Comparison of ENCODE assay signal across 9 cellular contexts in the genomic region with DNA sequence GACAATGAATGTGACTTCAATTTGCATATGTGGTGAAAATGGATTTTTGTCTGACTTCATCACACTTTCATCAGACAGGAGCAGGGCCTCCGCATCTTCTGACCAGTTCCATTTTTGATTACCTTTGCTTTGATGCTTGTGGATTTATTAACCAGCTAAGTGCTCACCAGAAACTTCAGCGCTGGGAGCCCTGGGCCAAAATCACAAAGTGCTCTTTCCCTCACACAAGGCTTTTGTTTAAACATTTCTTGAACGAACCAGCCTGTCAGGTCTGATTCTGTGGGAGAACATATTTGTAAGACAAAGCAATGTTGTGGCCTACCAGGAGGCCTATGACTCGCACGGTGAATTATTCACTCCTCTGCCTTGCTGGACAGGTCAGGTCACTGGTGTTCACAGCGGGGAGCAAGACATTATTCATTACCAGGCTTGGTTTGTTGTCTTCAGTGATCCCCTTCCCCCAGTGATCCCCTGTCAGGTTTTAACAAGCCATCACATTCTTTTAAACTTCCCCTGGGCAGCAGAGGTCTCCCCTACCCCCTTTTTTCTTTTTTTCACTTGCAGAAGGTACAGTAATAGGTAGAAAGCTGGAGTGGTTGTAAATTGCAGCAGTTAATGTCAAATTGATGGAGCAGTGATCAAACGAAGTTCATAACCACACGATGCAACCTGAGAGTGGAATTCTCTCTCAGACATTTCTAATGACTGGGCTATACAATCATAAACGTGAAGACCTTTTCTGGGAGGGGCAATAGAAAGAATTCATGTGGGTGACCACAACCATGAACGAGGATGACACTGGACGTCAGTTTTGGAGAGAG.
DNase-seq lines count a peak whose midpoint lies in the region; ATAC-seq and TF ChIP-seq lines count a peak whose summit lies in the region.
"Had no signal": no experiment of that assay in that cellular context is flagged by ENCODE, and none has a peak within 500 bp of the region (broad histone marks: within the 10 kb centered on the region; RNA-seq: fewer than 3 reads in every experiment).

No MANE protein-coding gene starts in this region.

- no peaks in the 10 kb centered on the region for H3K9me3 ChIP-seq in Panc1 (ENCODE audit: control insufficient read depth, insufficient read depth, low read depth, low read length)

- no TSS peak for BruUV-seq in Panc1 (replicated peaks; lab: Mats Ljungman, UMichigan)

- ATAC-seq in Panc1 (peak; percentile 97), GM18873 (IDR thresholded peaks at IDR 0.05; ENCODE audit: low FRiP score, unreplicated experiment) (no peak)

- POLR2A ChIA-PET in Panc1 (lab: Charles Lee) = no interaction called here

- peak overlapping the region; percentile 32 for H3K27ac ChIP-seq in Panc1 (ENCODE audit: low read length)

- H3K4me3 ChIP-seq in Panc1 (ENCODE audit: low read depth in 2 of 2, low read length in 2 of 2) = no peak overlapping the region

- H3K27me3 ChIP-seq in Panc1 (ENCODE audit: control insufficient read depth, insufficient read depth, low read length) = no peaks in the 10 kb centered on the region

- CTCF ChIA-PET in Panc1 (lab: Charles Lee) = no interaction called here

- H3K36me3 ChIP-seq in Panc1 (ENCODE audit: control insufficient read depth, insufficient read depth, low read length) = no peaks in the 10 kb centered on the region

- DNase-seq in SIG-M5 treated with dmso at 0.1 percent for 504 hours (lab: John Stamatoyannopoulos, UW; ENCODE audit: unreplicated experiment) (peak; percentile 25), SIG-M5 (lab: John Stamatoyannopoulos, UW) (no peak), Panc1 (ENCODE audit: low read depth, low spot score) (no peak), glomerular visceral epithelial cell (ENCODE audit: extremely low spot score) (peak; percentile 99), NCI-H1436 (lab: John Stamatoyannopoulos, UW) (no peak), T-helper 1 cell (no peak), NCI-H146 (lab: John Stamatoyannopoulos, UW) (no peak)
- DNase-seq: activated CD4-positive, alpha-beta T cell treated with anti-CD3 and anti-CD28 coated beads, Interleukin-2, amount 50 U/mL, for 1 hour had no signal

- H3K4me1 ChIP-seq in Panc1 (ENCODE audit: control insufficient read depth, insufficient read depth, low read length) = peaks cover 8% of the 10 kb centered on the region; the same call in 1 of the 2 replicates

- intact Hi-C loops in Panc1 (cut with micrococcal nuclease; ENCODE audit: unreplicated experiment) = no loop called here

- in situ Hi-C loops in Panc1 (cut with HindIII; ENCODE audit: low pct_unique_long_range_greater_than_20kb, low sequenced_read_pairs) = no loop called here

- TF ChIP-seq CTCF in Panc1 (IDR thresholded peaks at IDR 0.05) = no peak

Comparison
In these comparisons a context has a peak if more than half of its experiments do, and no peak if none do; other contexts are left out.
1. DNase-seq: peak in SIG-M5 treated with dmso at 0.1 percent for 504 hours (single experiment) and glomerular visceral epithelial cell (single experiment); none in SIG-M5 (single experiment), Panc1 (single experiment), NCI-H1436 (single experiment), T-helper 1 cell (0 of 5) and NCI-H146 (single experiment).